8 cellular contexts compared by ENCODE assay signal in genomic region chr17:47217279-47217678, GRCh38. TPM values are rescaled to one million over a fixed set of nuclear protein-coding genes. Genes with fewer than 3 reads are reported as not detected.
"Had no signal": no experiment of that assay in that cellular context is flagged by ENCODE, and none has a peak within 500 bp of the region (broad histone marks: within the 10 kb centered on the region; RNA-seq: fewer than 3 reads in every experiment).

No MANE protein-coding gene starts in this region.

RNA-seq across cellular contexts. Expression of gene MYL4, which starts 8.1 kb away (rescaled TPM):
- total RNA-seq: activated CD4-positive, alpha-beta T cell treated with anti-CD3 and anti-CD28 coated beads, Interleukin-2, amount 10 ng/mL, durations not matched to agents 24 days and 14 days; activated T-helper 1 cell treated with anti-CD3 and anti-CD28 coated beads, Interleukin-12 subunit alpha, Interleukin-12 subunit beta, Interleukin-2, Interleukin-4 antibody, amounts not matched to agents 30 ng/mL and 10 ng/mL and 1 ng/mL, durations not matched to agents 14 hours and 24 hours and 36 hours; breast epithelium; esophagus mucosa; kidney; vagina had no signal
- polyA plus RNA-seq: neural cell had no signal

RNA-seq across cellular contexts. Expression of gene ITGB3, which starts 36.3 kb away (rescaled TPM):
- total RNA-seq: activated CD4-positive, alpha-beta T cell treated with anti-CD3 and anti-CD28 coated beads, Interleukin-2, amount 10 ng/mL, durations not matched to agents 24 days and 14 days; activated T-helper 1 cell treated with anti-CD3 and anti-CD28 coated beads, Interleukin-12 subunit alpha, Interleukin-12 subunit beta, Interleukin-2, Interleukin-4 antibody, amounts not matched to agents 30 ng/mL and 10 ng/mL and 1 ng/mL, durations not matched to agents 14 hours and 24 hours and 36 hours; progenitor cell of endocrine pancreas had no signal
- polyA plus RNA-seq: neural cell had no signal
